Comparison of ENCODE assay signal across 9 cellular contexts in genomic region chr7:20798694-20799121, GRCh38. TPM values are rescaled to one million over a fixed set of nuclear protein-coding genes. Genes with fewer than 3 reads are reported as not detected.
DNase-seq lines count a peak whose midpoint lies in the region; ATAC-seq, FAIRE-seq and TF ChIP-seq lines count a peak whose summit lies in the region.
"Had no signal": no experiment of that assay in that cellular context is flagged by ENCODE, and none has a peak within 500 bp of the region (broad histone marks: within the 10 kb centered on the region; RNA-seq: fewer than 3 reads in every experiment).

No MANE protein-coding gene starts in this region.

- WGBS in pancreas, 2 donors = 6 to 8% methylated on average over 15 of the region's 15 CpGs
- 7 to 10% methylated on average over 15 of the region's 15 CpGs for WGBS in aorta, 2 donors

- H3K4me3 ChIP-seq in GM08714 (ENCODE audit: low read length) (peak overlapping the region; percentile 61; the same call in 1 of the 2 replicates), KMS-11 (IDR thresholded peaks at IDR 0.05; ENCODE audit: insufficient read depth, low read depth, low read length) (no peak overlapping the region), pancreas (peak overlapping the region; percentile 18 to 59 (median 37)), aorta (ENCODE audit: low read length in 2 of 2) (no peak overlapping the region)

- H3K9ac ChIP-seq in KMS-11 = peak overlapping the region; percentile 58; the same call in 1 of the 2 replicates

- H3K27me3 ChIP-seq in KMS-11 (ENCODE audit: insufficient read depth, low read depth) (no peaks in the 10 kb centered on the region), pancreas (peaks cover 12 to 37% (median 22%) of the 10 kb centered on the region in 4 donors), aorta (ENCODE audit: control insufficient read depth in 1 of 2, insufficient read depth in 2 of 2, low read length in 1 of 2) (peaks cover 0 to 1% of the 10 kb centered on the region in 2 donors)
- H3K27me3 ChIP-seq: ovary had no signal

- H3K36me3 ChIP-seq in KMS-11 (ENCODE audit: insufficient read depth) (no peaks in the 10 kb centered on the region), pancreas (no peaks in the 10 kb centered on the region), aorta (ENCODE audit: control insufficient read depth in 1 of 2, insufficient read depth in 2 of 2, low read length in 1 of 2) (no peaks in the 10 kb centered on the region)
- H3K36me3 ChIP-seq: ovary had no signal

- peaks cover 12% of the 10 kb centered on the region for H3K4me1 Mint-ChIP-seq in central memory CD8-positive, alpha-beta T cell

- peak overlapping the region; percentile 49 for H3K4me2 ChIP-seq in KMS-11

- intact Hi-C loops in pancreas (cut with DNase I) (no loop called here), aorta (cut with DNase I) (no loop called here)

- no peak for TF ChIP-seq CTCF in KMS-11 (conservative IDR thresholded peaks at IDR 0.05; ENCODE audit: low read depth, low read length)
- no peak for TF ChIP-seq CTCF in pancreas (IDR thresholded peaks at IDR 0.05)

- no peaks in the 10 kb centered on the region for H4K20me1 ChIP-seq in KMS-11 (ENCODE audit: insufficient read depth)

- no peaks in the 10 kb centered on the region for H3K9me3 Mint-ChIP-seq in central memory CD8-positive, alpha-beta T cell

- no peak for FAIRE-seq in pancreas (lab: Jason Lieb, UNC)

- peaks cover 2% of the 10 kb centered on the region for H3K36me3 Mint-ChIP-seq in central memory CD8-positive, alpha-beta T cell (ENCODE audit: insufficient read depth)

- no peak for DNase-seq in central memory CD8-positive, alpha-beta T cell (ENCODE audit: low spot score in 2 of 2)
- DNase-seq in pancreas (no peak), EL (no peak), aorta (no peak), D341Med (ENCODE audit: low spot score) (no peak)
- DNase-seq: ovary had no signal

- peak overlapping the region; percentile 65 for H2AFZ ChIP-seq in KMS-11 (ENCODE audit: low read depth)

- peaks cover 57% of the 10 kb centered on the region for H3K27me3 Mint-ChIP-seq in central memory CD8-positive, alpha-beta T cell

- H3K79me2 ChIP-seq in KMS-11 (ENCODE audit: insufficient read depth, low read depth) = no peaks in the 10 kb centered on the region

- no peaks in the 10 kb centered on the region for H3K9me3 ChIP-seq in pancreas
- H3K9me3 ChIP-seq in aorta (ENCODE audit: control insufficient read depth, low read length) = peaks cover 4% of the 10 kb centered on the region

- H3K27ac Mint-ChIP-seq in central memory CD8-positive, alpha-beta T cell (ENCODE audit: low read depth) = no peak overlapping the region

- H3K4me3 Mint-ChIP-seq in central memory CD8-positive, alpha-beta T cell = peak overlapping the region; percentile 67

- ATAC-seq in central memory CD8-positive, alpha-beta T cell (replicated peaks; ENCODE audit: extremely low read depth, poor library complexity, severe bottlenecking) = no peak
- ATAC-seq in pancreas (no peak), aorta (ENCODE audit: low FRiP score) (no peak), HG03139 (IDR thresholded peaks at IDR 0.05; ENCODE audit: unreplicated experiment) (no peak)

- H3K4me1 ChIP-seq in KMS-11 (ENCODE audit: low read depth, poor library complexity, severe bottlenecking) (peaks cover 23% of the 10 kb centered on the region), pancreas (peaks cover 0 to 11% (median 0%) of the 10 kb centered on the region in 3 donors), aorta (ENCODE audit: control insufficient read depth in 1 of 2, insufficient read depth in 2 of 2, low read length in 2 of 2) (no peaks in the 10 kb centered on the region)

- H3K27ac ChIP-seq in KMS-11 = no peak overlapping the region
- no peak overlapping the region for H3K27ac ChIP-seq in pancreas
- no peak overlapping the region for H3K27ac ChIP-seq in aorta (ENCODE audit: low read depth in 1 of 2, low read length in 2 of 2)
- H3K27ac ChIP-seq: ovary had no signal

RNA-seq across cellular contexts. Expression of gene SP8, which starts 12.0 kb away (rescaled TPM):
- total RNA-seq in pancreas (not detected), aorta (not detected)
- polyA plus RNA-seq in pancreas (not detected), aorta (not detected)
- polyA plus RNA-seq: ovary had no signal

Comparison
In these comparisons a context has a peak if more than half of its experiments do, and no peak if none do; other contexts are left out.
1. H3K4me3 ChIP-seq: peak in GM08714 (single experiment) and pancreas (4 of 4); none in KMS-11 (single experiment) and aorta (0 of 2).